Comparison of ENCODE assay signal across 1 cellular context in genomic region chr12:56221233-56221756, GRCh38.
TF ChIP-seq lines count a peak whose summit lies in the region.

No MANE protein-coding gene starts in this region.

TF ChIP-seq in HEK293, 187 proteins besides CTCF, POLR2A, EP300 and RAD21 (continued from another document and continues in another):
- TF ChIP-seq AEBP2 (tag by site-specific recombination; IDR thresholded peaks at IDR 0.05; ENCODE audit: borderline replicate concordance): no peak
- no peak for TF ChIP-seq ZNF561 (tag by site-specific recombination; IDR thresholded peaks at IDR 0.05; ENCODE audit: borderline replicate concordance)
- no peak for TF ChIP-seq ZNF169 (tag by site-specific recombination; IDR thresholded peaks at IDR 0.05)
- no peak for TF ChIP-seq ZNF544 (tag by site-specific recombination; IDR thresholded peaks at IDR 0.05)
- TF ChIP-seq ZNF654 (tag by site-specific recombination; IDR thresholded peaks at IDR 0.05; ENCODE audit: low read depth): no peak
- TF ChIP-seq PRDM10 (tag by site-specific recombination; IDR thresholded peaks at IDR 0.05): peak; percentile 100
- TF ChIP-seq ZNF157 (tag by site-specific recombination; IDR thresholded peaks at IDR 0.05): no peak
- no peak for TF ChIP-seq ZNF555 (tag by site-specific recombination; conservative IDR thresholded peaks at IDR 0.05)
- TF ChIP-seq ZSCAN4 (tag by site-specific recombination; IDR thresholded peaks at IDR 0.05): no peak
- TF ChIP-seq ZSCAN18 (tag by site-specific recombination; IDR thresholded peaks at IDR 0.05): 0 out of 2 replicates have a peak, but pooled peaks have one; percentile 51
- TF ChIP-seq WT1 (tag by site-specific recombination; IDR thresholded peaks at IDR 0.05): peak; percentile 74
- 0 out of 2 replicates have a peak, but pooled peaks have one; percentile 11 for TF ChIP-seq ZNF280D (tag by site-specific recombination; IDR thresholded peaks at IDR 0.05)
- no peak for TF ChIP-seq SETDB1 (IDR thresholded peaks at IDR 0.05; ENCODE audit: insufficient read length, low read length)
- TF ChIP-seq BCL11B (tag by site-specific recombination; IDR thresholded peaks at IDR 0.05; ENCODE audit: low read depth): no peak
- TF ChIP-seq ZNF132 (tag by site-specific recombination; IDR thresholded peaks at IDR 0.05; ENCODE audit: borderline replicate concordance): no peak
- TF ChIP-seq ZSCAN23 (tag by site-specific recombination; IDR thresholded peaks at IDR 0.05): peak; percentile 55; the same call in 1 of the 2 replicates
- no peak for TF ChIP-seq ZNF211 (tag by site-specific recombination; IDR thresholded peaks at IDR 0.05; ENCODE audit: low read depth)
- no peak for TF ChIP-seq ZNF518A (tag by site-specific recombination; conservative IDR thresholded peaks at IDR 0.05; ENCODE audit: low read depth)
- TF ChIP-seq KLF9 (tag by site-specific recombination; IDR thresholded peaks at IDR 0.05; ENCODE audit: low read depth): peak; percentile 61
- TF ChIP-seq ZBTB48 (tag by site-specific recombination; IDR thresholded peaks at IDR 0.05): 0 out of 2 replicates have a peak, but pooled peaks have one; percentile 71
- TF ChIP-seq ZBTB49 (tag by site-specific recombination; IDR thresholded peaks at IDR 0.05; ENCODE audit: low read depth): no peak
- no peak for TF ChIP-seq ZNF280C (tag by site-specific recombination; IDR thresholded peaks at IDR 0.05)
- no peak for TF ChIP-seq ZNF621 (tag by site-specific recombination; IDR thresholded peaks at IDR 0.05)
- TF ChIP-seq ZFP37 (tag by site-specific recombination; IDR thresholded peaks at IDR 0.05): no peak
- TF ChIP-seq ZNF184 (tag by site-specific recombination; IDR thresholded peaks at IDR 0.05): no peak
- no peak; the same call in 1 of the 2 replicates for TF ChIP-seq KLF16 (tag by site-specific recombination; IDR thresholded peaks at IDR 0.05)
- TF ChIP-seq ZNF692 (tag by site-specific recombination; IDR thresholded peaks at IDR 0.05): peak; percentile 97
- no peak for TF ChIP-seq ZNF140 (tag by site-specific recombination; IDR thresholded peaks at IDR 0.05)
